In genomic region chr3:147410126-147410517, GRCh38 we compare ENCODE assay signal across 13 cellular contexts. TPM values are rescaled to one million over a fixed set of nuclear protein-coding genes. Genes with fewer than 3 reads are reported as not detected.
DNase-seq lines count a peak whose midpoint lies in the region; ATAC-seq, FAIRE-seq and TF ChIP-seq lines count a peak whose summit lies in the region.
"Had no signal": no experiment of that assay in that cellular context is flagged by ENCODE, and none has a peak within 500 bp of the region (broad histone marks: within the 10 kb centered on the region; RNA-seq: fewer than 3 reads in every experiment).

No MANE protein-coding gene starts in this region.

- H3K27me3 ChIP-seq in ACC112 (ENCODE audit: insufficient read depth, low read length), result peaks cover 99% of the 10 kb centered on the region
- peaks cover 100% of the 10 kb centered on the region for H3K27me3 ChIP-seq in HUES64 (ENCODE audit: insufficient read depth, low read length)
- H3K27me3 ChIP-seq in endodermal cell (ENCODE audit: control insufficient read depth, insufficient read depth, low read length, poor library complexity, severe bottlenecking), result peaks cover 100% of the 10 kb centered on the region
- H3K27me3 ChIP-seq in osteoblast (ENCODE audit: insufficient read depth, low read length), result peaks cover 98% of the 10 kb centered on the region
- H3K27me3 ChIP-seq in left lung, result peaks cover 98 to 100% of the 10 kb centered on the region in 2 donors

- H2AFZ ChIP-seq in ACC112 (ENCODE audit: low read length, unreplicated experiment), result no peak overlapping the region
- H2AFZ ChIP-seq in osteoblast (ENCODE audit: low read length), result no peak overlapping the region

- H3K4me2 ChIP-seq in osteoblast (ENCODE audit: insufficient read depth, low read length), result peak overlapping the region; percentile 70

- DNase-seq in endodermal cell, result peak; percentile 74
- DNase-seq in osteoblast (ENCODE audit: insufficient read length, low spot score, missing footprints), result peak; percentile 54
- DNase-seq in GM20000 (ENCODE audit: low spot score), result no peak
- no peak for DNase-seq in GM19239 (ENCODE audit: insufficient read length, low spot score)
- DNase-seq in left lung, result no peak
- no peak for DNase-seq in SK-N-DZ (ENCODE audit: low spot score)
- DNase-seq: NCI-H2107, substantia nigra had no signal

- no peaks in the 10 kb centered on the region for H3K36me3 Mint-ChIP-seq in endodermal cell (ENCODE audit: low read depth)
- H3K36me3 Mint-ChIP-seq: CD4-positive, CD25-positive, alpha-beta regulatory T cell; IgD-negative memory B cell had no signal

- no peaks in the 10 kb centered on the region for H3K9me3 ChIP-seq in HUES64 (ENCODE audit: insufficient read depth, low read depth, low read length)
- no peaks in the 10 kb centered on the region for H3K9me3 ChIP-seq in endodermal cell (ENCODE audit: control insufficient read depth, low read length)
- peaks cover 3% of the 10 kb centered on the region for H3K9me3 ChIP-seq in osteoblast (ENCODE audit: low read depth, low read length)
- H3K9me3 ChIP-seq in left lung, result no peaks in the 10 kb centered on the region

- H3K9ac ChIP-seq in HUES64 (ENCODE audit: low read depth, low read length), result no peak overlapping the region
- no peak overlapping the region for H3K9ac ChIP-seq in endodermal cell (ENCODE audit: extremely low read depth, low read length, poor library complexity, severe bottlenecking)

- H3K27me3 Mint-ChIP-seq in endodermal cell (ENCODE audit: insufficient read depth), result peaks cover 98% of the 10 kb centered on the region

- no peaks in the 10 kb centered on the region for H3K9me3 Mint-ChIP-seq in endodermal cell

- no peak overlapping the region for H3K27ac Mint-ChIP-seq in endodermal cell
- H3K27ac Mint-ChIP-seq: CD4-positive, CD25-positive, alpha-beta regulatory T cell; IgD-negative memory B cell had no signal

- H3K4me1 Mint-ChIP-seq in endodermal cell, result peaks cover 32% of the 10 kb centered on the region

- intact Hi-C loops in left lung (cut with DNase I), result no loop called here

- no peaks in the 10 kb centered on the region for H4K20me1 ChIP-seq in osteoblast (ENCODE audit: insufficient read depth, low read length)

- TF ChIP-seq CTCF in endodermal cell (conservative IDR thresholded peaks at IDR 0.05) (no peak), osteoblast (IDR thresholded peaks at IDR 0.05; ENCODE audit: extremely low read depth, low read depth, low read length) (no peak), GM20000 (IDR thresholded peaks at IDR 0.05; ENCODE audit: extremely low read depth, missing control alignments) (no peak), left lung (IDR thresholded peaks at IDR 0.05) (no peak)

- H3K36me3 ChIP-seq in ACC112 (ENCODE audit: insufficient read depth, low read length) (no peaks in the 10 kb centered on the region), HUES64 (ENCODE audit: insufficient read depth, low read length) (no peaks in the 10 kb centered on the region), endodermal cell (ENCODE audit: control insufficient read depth, insufficient read depth, low read length) (no peaks in the 10 kb centered on the region), osteoblast (ENCODE audit: insufficient read depth, low read length) (no peaks in the 10 kb centered on the region), left lung (no peaks in the 10 kb centered on the region)

- ATAC-seq in left lung, result no peak
- ATAC-seq: natural killer cell treated with Interleukin-12 subunit alpha and Interleukin-12 subunit beta and Interleukin-15 and Interleukin-18, amount 100 ng/mL, for 72 hours had no signal

- no peaks in the 10 kb centered on the region for H3K79me2 ChIP-seq in ACC112 (ENCODE audit: control insufficient read depth, insufficient read depth, low read length, unreplicated experiment)
- no peaks in the 10 kb centered on the region for H3K79me2 ChIP-seq in osteoblast (ENCODE audit: insufficient read depth, low read length)

- H3K4me3 ChIP-seq in ACC112 (ENCODE audit: low read depth, low read length) (peak overlapping the region; percentile 67), HUES64 (ENCODE audit: low read length) (peak overlapping the region; percentile 55), endodermal cell (ENCODE audit: low read length) (peak overlapping the region; percentile 28), osteoblast (ENCODE audit: insufficient read depth, low read length) (peak overlapping the region; percentile 61), left lung (no peak overlapping the region)

- no peak for FAIRE-seq in GM19239 (lab: Jason Lieb, UNC)

- peaks cover 5% of the 10 kb centered on the region for H3K4me1 ChIP-seq in ACC112 (ENCODE audit: control insufficient read depth, insufficient read depth, low read length, unreplicated experiment)
- peaks cover 69% of the 10 kb centered on the region for H3K4me1 ChIP-seq in HUES64 (ENCODE audit: insufficient read depth, low read length)
- H3K4me1 ChIP-seq in endodermal cell (ENCODE audit: control insufficient read depth, insufficient read depth, low read length), result no peaks in the 10 kb centered on the region
- H3K4me1 ChIP-seq in osteoblast (ENCODE audit: insufficient read depth, low read length), result no peaks in the 10 kb centered on the region
- peaks cover 7 to 26% of the 10 kb centered on the region in 2 donors for H3K4me1 ChIP-seq in left lung

- H3K4me3 Mint-ChIP-seq in endodermal cell, result peak overlapping the region; percentile 44

- WGBS in HUES64, result under 1% methylated on average over 49 of the region's 49 CpGs
- 1 to 2% methylated on average over 18 to 49 of the region's 49 CpGs for WGBS in endodermal cell (ENCODE audit: insufficient coverage in 1 of 2, insufficient read length in 1 of 2), 2 experiments

- H3K27ac ChIP-seq in ACC112 (ENCODE audit: low read depth, low read length) (no peak overlapping the region), HUES64 (ENCODE audit: low read depth, low read length) (no peak overlapping the region), endodermal cell (ENCODE audit: low read depth, low read length) (peak overlapping the region; percentile 96), osteoblast (ENCODE audit: low read depth, low read length) (no peak overlapping the region), left lung (no peak overlapping the region)

RNA-seq across cellular contexts. Expression of gene ZIC1, which starts 1.0 kb away (rescaled TPM):
- polyA plus RNA-seq in HUES64 (2013, experiment 1 of 2), result 5.2 TPM
- 19.0 TPM for polyA plus RNA-seq in HUES64 (2013, experiment 2 of 2)
- total RNA-seq in endodermal cell (not detected), osteoblast (2.1 and 3.6 TPM in 2 replicates), left lung (under 1 TPM in 1 of 2 donors, not detected in 1; 0.55 TPM)
- polyA plus RNA-seq in endodermal cell (2013, experiment 1 of 2), result 178 TPM
- polyA plus RNA-seq in endodermal cell (2013, experiment 2 of 2), result 163 TPM
- polyA plus RNA-seq in SK-N-DZ (2014; cell fraction: cytosol; rRNA removed), result not detected in 2 replicates
- polyA plus RNA-seq in SK-N-DZ (2014; cell fraction: nucleus; rRNA removed), result 0.02 TPM in 1 of 2 replicates, not detected in the other
- total RNA-seq: CD4-positive, CD25-positive, alpha-beta regulatory T cell; natural killer cell treated with Interleukin-12 subunit alpha and Interleukin-12 subunit beta and Interleukin-15 and Interleukin-18, amount 100 ng/mL, for 72 hours had no signal
- polyA plus RNA-seq: CD4-positive, CD25-positive, alpha-beta regulatory T cell; IgD-negative memory B cell had no signal

RNA-seq across cellular contexts. Expression of gene ZIC4, which starts 3.8 kb away (rescaled TPM):
- polyA plus RNA-seq in HUES64 (2013, experiment 1 of 2), result 0.40 TPM
- polyA plus RNA-seq in HUES64 (2013, experiment 2 of 2), result 2.3 TPM
- not detected for total RNA-seq in endodermal cell
- polyA plus RNA-seq in endodermal cell (2013, experiment 1 of 2), result 25.3 TPM
- polyA plus RNA-seq in endodermal cell (2013, experiment 2 of 2), result 26.4 TPM
- total RNA-seq in osteoblast, result 0.29 and 0.72 TPM in 2 replicates
- not detected for total RNA-seq in left lung
- polyA plus RNA-seq in SK-N-DZ (2014; cell fraction: cytosol; rRNA removed), result not detected in 2 replicates
- not detected in 2 replicates for polyA plus RNA-seq in SK-N-DZ (2014; cell fraction: nucleus; rRNA removed)
- total RNA-seq: CD4-positive, CD25-positive, alpha-beta regulatory T cell; natural killer cell treated with Interleukin-12 subunit alpha and Interleukin-12 subunit beta and Interleukin-15 and Interleukin-18, amount 100 ng/mL, for 72 hours had no signal
- polyA plus RNA-seq: CD4-positive, CD25-positive, alpha-beta regulatory T cell; IgD-negative memory B cell had no signal

Comparison
In these comparisons a context has a peak if more than half of its experiments do, and no peak if none do; other contexts are left out.
1. H3K4me3 ChIP-seq: peak in ACC112 (single experiment), HUES64 (single experiment), endodermal cell (single experiment) and osteoblast (single experiment); none in left lung (0 of 2).
2. DNase-seq: peak in endodermal cell (single experiment) and osteoblast (single experiment); none in GM20000 (single experiment), GM19239 (single experiment), left lung (0 of 2) and SK-N-DZ (single experiment).